Comparison of ENCODE assay signal across 8 cellular contexts in the genomic region with DNA sequence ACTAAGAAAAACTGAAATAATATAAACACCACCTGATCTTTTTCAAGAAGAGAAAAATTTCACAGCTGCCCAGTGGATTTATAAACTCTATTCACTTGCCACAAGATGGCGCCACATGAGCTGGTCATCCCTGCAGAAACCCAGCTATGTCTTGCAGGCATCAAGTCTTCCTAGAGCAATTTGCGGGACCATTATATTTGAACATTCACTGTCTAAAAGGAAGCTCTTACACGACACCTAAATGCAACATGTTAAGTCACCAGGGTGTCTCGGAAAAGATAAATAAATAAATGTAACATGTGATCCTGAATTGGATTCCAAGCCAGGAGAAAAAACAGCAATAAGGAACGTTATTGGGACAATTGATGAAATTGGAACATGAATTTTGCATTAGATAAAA. TPM values are rescaled to one million over a fixed set of nuclear protein-coding genes. Genes with fewer than 3 reads are reported as not detected.
DNase-seq lines count a peak whose midpoint lies in the region; ATAC-seq and TF ChIP-seq lines count a peak whose summit lies in the region.

No MANE protein-coding gene starts in this region.

- no peaks in the 10 kb centered on the region for H3K36me3 ChIP-seq in left ventricle myocardium inferior

- no peak overlapping the region for H3K27ac ChIP-seq in left ventricle myocardium inferior (replicated peaks)

- no peak overlapping the region for H3K4me3 ChIP-seq in left ventricle myocardium inferior

- ATAC-seq in sciatic nerve (peak; percentile 83), HG03095 (IDR thresholded peaks at IDR 0.05; ENCODE audit: unreplicated experiment) (no peak), GM21367 (IDR thresholded peaks at IDR 0.05; ENCODE audit: unreplicated experiment) (no peak)

- no peaks in the 10 kb centered on the region for H3K9me3 ChIP-seq in left ventricle myocardium inferior (replicated peaks)

- H3K27me3 ChIP-seq in left ventricle myocardium inferior (ENCODE audit: low read depth), result no peaks in the 10 kb centered on the region

- TF ChIP-seq CTCF in left ventricle myocardium inferior (IDR thresholded peaks at IDR 0.05; ENCODE audit: borderline replicate concordance), result peak; percentile 80

- peaks cover 4% of the 10 kb centered on the region for H3K4me1 ChIP-seq in left ventricle myocardium inferior

- intact Hi-C loops in left ventricle myocardium inferior (cut with micrococcal nuclease), result no loop called here
- intact Hi-C loops in sciatic nerve (cut with DNase I), result loop anchor here (5.0 kb wide), 1 partner anchor 292 kb away; no protein-coding TSS in a partner anchor

- peak; percentile 64 for DNase-seq in GF-D8 (lab: John Stamatoyannopoulos, UW)
- peak; percentile 79 for DNase-seq in NCI-H1105 treated with DMSO at 0.1 percent for 48 hours (lab: John Stamatoyannopoulos, UW)
- DNase-seq in SW480 (ENCODE audit: low spot score), result peak; percentile 86
- peak; percentile 57 for DNase-seq in activated naive CD8-positive, alpha-beta T cell treated with anti-CD3 and anti-CD28 coated beads, Interleukin-2, amount 50 U/mL, for 16 hours (ENCODE audit: low read depth, low spot score)
- DNase-seq in left ventricle myocardium inferior, result peak; percentile 56
- DNase-seq in sciatic nerve (ENCODE audit: low spot score), result peak; percentile 89

RNA-seq across cellular contexts. Expression of a gene that starts 20.3 kb away (rescaled TPM):
- total RNA-seq in left ventricle myocardium inferior (107 TPM), sciatic nerve (130 TPM)

RNA-seq across cellular contexts. Expression of a gene that starts 42.8 kb away (rescaled TPM):
- total RNA-seq in left ventricle myocardium inferior (166 TPM), sciatic nerve (15.2 TPM)

RNA-seq across cellular contexts. Expression of a gene that starts 43.1 kb away (rescaled TPM):
- total RNA-seq in left ventricle myocardium inferior (156 TPM), sciatic nerve (218 TPM)

Comparison
In these comparisons a context has a peak if more than half of its experiments do, and no peak if none do; other contexts are left out.
1. RNA of a gene that starts 42.8 kb away (total RNA-seq): 166 TPM in left ventricle myocardium inferior (single experiment); 15.2 TPM in sciatic nerve (single experiment); every median in the first group is over 10 times any median in the second.
2. Peak in every context shown above with its lines, with median percentiles within 50 percentile points of each other: DNase-seq.